Comparison of ENCODE assay signal across 14 cellular contexts in genomic region chr7:31052841-31053601, GRCh38. TPM values are rescaled to one million over a fixed set of nuclear protein-coding genes. Genes with fewer than 3 reads are reported as not detected.
DNase-seq lines count a peak whose midpoint lies in the region; ATAC-seq and TF ChIP-seq lines count a peak whose summit lies in the region.
"Had no signal": no experiment of that assay in that cellular context is flagged by ENCODE, and none has a peak within 500 bp of the region (broad histone marks: within the 10 kb centered on the region; RNA-seq: fewer than 3 reads in every experiment).

No MANE protein-coding gene starts in this region.

- peak overlapping the region; percentile 51; the same call in 1 of the 2 replicates for H3K9ac ChIP-seq in iPS-20b (ENCODE audit: low read depth, low read length)

- no peaks in the 10 kb centered on the region for H3K9me3 ChIP-seq in iPS-20b (ENCODE audit: insufficient read depth, low read depth, low read length)
- H3K9me3 ChIP-seq in sigmoid colon, result no peaks in the 10 kb centered on the region

- peak overlapping the region; percentile 48 for H3K27ac ChIP-seq in angular gyrus (ENCODE audit: low read depth, low read length)
- H3K27ac ChIP-seq in iPS-20b (ENCODE audit: low read length), result no peak overlapping the region
- peak overlapping the region; percentile 38 to 64 (median 48) for H3K27ac ChIP-seq in sigmoid colon

- H3K36me3 ChIP-seq in iPS-20b (ENCODE audit: insufficient read depth, low read depth, low read length) (no peaks in the 10 kb centered on the region), sigmoid colon (no peaks in the 10 kb centered on the region)

- 6 to 16% methylated on average over 50 of the region's 50 CpGs for WGBS in sigmoid colon, 2 donors

- H3K4me3 ChIP-seq in iPS-20b (ENCODE audit: low read length) (peak overlapping the region; percentile 73), sigmoid colon (peak overlapping the region; percentile 34 to 52 (median 48))

- TF ChIP-seq EP300 in sigmoid colon (IDR thresholded peaks at IDR 0.05), result no peak

- no peak for TF ChIP-seq CTCF in sigmoid colon (IDR thresholded peaks at IDR 0.05)

- TF ChIP-seq POLR2A in sigmoid colon (IDR thresholded peaks at IDR 0.05), result no peak

- H3K4me1 ChIP-seq in iPS-20b (ENCODE audit: insufficient read depth, low read length) (peaks cover 11% of the 10 kb centered on the region; the same call in 1 of the 2 replicates), sigmoid colon (peaks cover 0 to 20% (median 12%) of the 10 kb centered on the region in 4 donors)

- H3K27me3 ChIP-seq in iPS-20b (ENCODE audit: insufficient read depth, low read length), result peaks cover 60% of the 10 kb centered on the region
- H3K27me3 ChIP-seq in sigmoid colon, result peaks cover 26 to 54% (median 35%) of the 10 kb centered on the region in 3 donors

- intact Hi-C loops in sigmoid colon (cut with DNase I), result no loop called here

- DNase-seq in ELF-1 (ENCODE audit: low read depth, low spot score), result peak; percentile 29
- DNase-seq in sigmoid colon, result no peak
- DNase-seq in stimulated activated CD4-positive, alpha-beta T cell treated with anti-CD3 and anti-CD28 coated beads, Interleukin-4, amount 100 ng/mL, for 24 hours, result no peak
- DNase-seq in activated effector memory CD4-positive, alpha-beta T cell treated with Interleukin-2 at 50 U/mL for 16 hours, result no peak
- DNase-seq: activated CD8-positive, alpha-beta memory T cell treated with anti-CD3 and anti-CD28 coated beads, Interleukin-2, amount 50 U/mL, for 4 hours; activated naive CD8-positive, alpha-beta T cell treated with anti-CD3 and anti-CD28 coated beads, Interleukin-2, amount 50 U/mL, for 24 hours; NCI-H526 treated with DMSO at 0.1 percent for 48 hours; SHP77 treated with DMSO at 0.1 percent for 48 hours; stimulated activated CD4-positive, alpha-beta T cell treated with anti-CD3 and anti-CD28 coated beads, Interleukin-12 subunit alpha, Interleukin-12 subunit beta, amount 100 ng/mL, for 4 hours had no signal

- ATAC-seq in GM21526 (IDR thresholded peaks at IDR 0.05; ENCODE audit: low FRiP score, unreplicated experiment) (no peak), GM21786 (IDR thresholded peaks at IDR 0.05; ENCODE audit: unreplicated experiment) (no peak)
- ATAC-seq: activated naive CD8-positive, alpha-beta T cell treated with anti-CD3 and anti-CD28 coated beads, Interleukin-2, amount 50 U/mL, for 24 hours had no signal

RNA-seq across cellular contexts. Expression of gene ADCYAP1R1, which starts 0.9 kb away (rescaled TPM):
- 10 to 100 TPM; 17.6 to 35.7 (median 21.4) TPM for total RNA-seq in sigmoid colon
- polyA plus RNA-seq in sigmoid colon, result 1 to 10 TPM in 1 of 3 donors, under 1 TPM in 1, not detected in 1; 0.60 to 2.1 TPM
- polyA plus RNA-seq: BJ had no signal
